Comparison of ENCODE assay signal across 8 cellular contexts in genomic region chr2:8576525-8577157, GRCh38.
A peak's percentile ranks its signal among the peaks of the same experiment; 100 is the strongest.
DNase-seq lines count a peak whose midpoint lies in the region; ATAC-seq and TF ChIP-seq lines count a peak whose summit lies in the region.

No MANE protein-coding gene starts in this region.

- no peak overlapping the region for H3K27ac ChIP-seq in left ventricle myocardium inferior (replicated peaks)

- H3K36me3 ChIP-seq in left ventricle myocardium inferior = no peaks in the 10 kb centered on the region

- H3K36me3 Mint-ChIP-seq in chondrocyte (ENCODE audit: low read depth) = no peaks in the 10 kb centered on the region

- no peak overlapping the region for H3K4me3 Mint-ChIP-seq in chondrocyte (ENCODE audit: unreplicated experiment)

- TF ChIP-seq CTCF in left ventricle myocardium inferior (IDR thresholded peaks at IDR 0.05; ENCODE audit: borderline replicate concordance) = no peak
- TF ChIP-seq CTCF in chondrocyte (IDR thresholded peaks at IDR 0.05) = no peak

- H3K4me1 ChIP-seq in left ventricle myocardium inferior = peaks cover 23% of the 10 kb centered on the region

- no peak for ATAC-seq in GM18867 (IDR thresholded peaks at IDR 0.05; ENCODE audit: unreplicated experiment)

- intact Hi-C loops in cardiac septum (cut with DNase I) (no loop called here), left ventricle myocardium inferior (cut with micrococcal nuclease) (no loop called here)

- H3K9me3 Mint-ChIP-seq in chondrocyte (ENCODE audit: low read depth) = no peaks in the 10 kb centered on the region

- no peak overlapping the region for H3K4me3 ChIP-seq in left ventricle myocardium inferior

- peaks cover 13% of the 10 kb centered on the region for H3K27me3 Mint-ChIP-seq in chondrocyte (ENCODE audit: low read depth)

- H3K27me3 ChIP-seq in left ventricle myocardium inferior (ENCODE audit: low read depth) = no peaks in the 10 kb centered on the region

- no peak overlapping the region for H3K27ac Mint-ChIP-seq in chondrocyte (ENCODE audit: unreplicated experiment)

- peak; percentile 86 for DNase-seq in cardiac septum (ENCODE audit: low spot score)
- DNase-seq in left ventricle myocardium inferior = no peak
- DNase-seq in SKM-1 treated with dmso at 0.1 percent for 144 hours (lab: John Stamatoyannopoulos, UW; ENCODE audit: unreplicated experiment) = peak; percentile 27
- DNase-seq in globus pallidus (ENCODE audit: low spot score) = peak; percentile 20
- DNase-seq in ureter (ENCODE audit: low spot score) = peak; percentile 42
- DNase-seq in NCI-H345 treated with DMSO at 0.1 percent for 48 hours (lab: John Stamatoyannopoulos, UW; ENCODE audit: unreplicated experiment) = no peak
- no peak for DNase-seq in chondrocyte (ENCODE audit: low spot score)

- H3K9me3 ChIP-seq in left ventricle myocardium inferior (replicated peaks) = no peaks in the 10 kb centered on the region

- H3K4me1 Mint-ChIP-seq in chondrocyte (ENCODE audit: low read depth) = peaks cover 11% of the 10 kb centered on the region

Comparison
In these comparisons a context has a peak if more than half of its experiments do, and no peak if none do; other contexts are left out.
1. DNase-seq: peak in cardiac septum (single experiment), SKM-1 treated with dmso at 0.1 percent for 144 hours (single experiment), globus pallidus (single experiment) and ureter (single experiment); none in left ventricle myocardium inferior (single experiment), NCI-H345 treated with DMSO at 0.1 percent for 48 hours (single experiment) and chondrocyte (single experiment).